In genomic region chr6:28371706-28372451, GRCh38 we compare ENCODE assay signal across 15 cellular contexts. TPM values are rescaled to one million over a fixed set of nuclear protein-coding genes. Genes with fewer than 3 reads are reported as not detected.
A peak's percentile ranks its signal among the peaks of the same experiment; 100 is the strongest.
DNase-seq lines count a peak whose midpoint lies in the region; ATAC-seq, FAIRE-seq and TF ChIP-seq lines count a peak whose summit lies in the region.
"Had no signal": no experiment of that assay in that cellular context is flagged by ENCODE, and none has a peak within 500 bp of the region (broad histone marks: within the 10 kb centered on the region; RNA-seq: fewer than 3 reads in every experiment).

No MANE protein-coding gene starts in this region.

- 85 to 86% (median 85%) methylated on average over 9 of the region's 9 CpGs for WGBS in small intestine, 3 donors

- H3K36me3 ChIP-seq in mucosa of descending colon (ENCODE audit: low read depth) (no peaks in the 10 kb centered on the region), small intestine (ENCODE audit: control insufficient read depth in 2 of 2, insufficient read depth in 2 of 2, low read length in 2 of 2) (no peaks in the 10 kb centered on the region)

- H3K27me3 ChIP-seq in small intestine (ENCODE audit: control insufficient read depth in 2 of 2, insufficient read depth in 2 of 2, low read length in 2 of 2): no peaks in the 10 kb centered on the region
- H3K27me3 ChIP-seq: esophagus muscularis mucosa had no signal

- no peak for TF ChIP-seq CTCF in mucosa of descending colon (IDR thresholded peaks at IDR 0.05)

- H3K4me1 ChIP-seq in mucosa of descending colon (ENCODE audit: low read depth) (no peaks in the 10 kb centered on the region), small intestine (ENCODE audit: control insufficient read depth in 2 of 2, insufficient read depth in 1 of 2, low read depth in 1 of 2, low read length in 1 of 2) (no peaks in the 10 kb centered on the region)
- H3K4me1 ChIP-seq: esophagus muscularis mucosa had no signal

- H3K9me3 ChIP-seq in mucosa of descending colon (no peaks in the 10 kb centered on the region), small intestine (ENCODE audit: control insufficient read depth, low read depth) (no peaks in the 10 kb centered on the region)
- H3K9me3 ChIP-seq: esophagus muscularis mucosa had no signal

- DNase-seq in mucosa of descending colon (no peak), NCI-H345 (lab: John Stamatoyannopoulos, UW) (no peak), COLO829 (ENCODE audit: low spot score) (no peak), EL (no peak), small intestine (no peak)
- DNase-seq: activated CD8-positive, alpha-beta memory T cell treated with anti-CD3 and anti-CD28 coated beads for 24 hours; CD4-positive, CD25-positive, alpha-beta regulatory T cell had no signal

- no peak overlapping the region for H3K27ac ChIP-seq in small intestine (ENCODE audit: low read depth in 1 of 2, low read length in 1 of 2)
- H3K27ac ChIP-seq: esophagus muscularis mucosa, HL-60, RWPE1 had no signal

- intact Hi-C loops in mucosa of descending colon (cut with DNase I, micrococcal nuclease): no loop called here

- no peak for FAIRE-seq in small intestine (lab: Jason Lieb, UNC)

- no peak overlapping the region for H3K4me3 ChIP-seq in mucosa of descending colon
- no peak overlapping the region for H3K4me3 ChIP-seq in small intestine (ENCODE audit: low read depth in 1 of 2, low read length in 2 of 2)
- H3K4me3 ChIP-seq: esophagus muscularis mucosa had no signal

- ATAC-seq in GM18867 (IDR thresholded peaks at IDR 0.05; ENCODE audit: unreplicated experiment) (peak; percentile 66), HG02610 (IDR thresholded peaks at IDR 0.05; ENCODE audit: unreplicated experiment) (peak; percentile 86), HG03558 (IDR thresholded peaks at IDR 0.05; ENCODE audit: extremely low read depth, unreplicated experiment) (peak; percentile 75), mucosa of descending colon (peak; percentile 19)
- ATAC-seq: activated naive CD4-positive, alpha-beta T cell treated with anti-CD3 and anti-CD28 coated beads, Interleukin-2, amount 50 U/mL, for 72 hours; right cardiac atrium had no signal

RNA-seq across cellular contexts. Expression of gene ZKSCAN3, which starts 22.1 kb away (rescaled TPM):
- 10 to 100 TPM in 1 of 3 donors, 1 to 10 TPM in 2; 5.2 to 12.8 (median 6.1) TPM for total RNA-seq in mucosa of descending colon
- 1 to 10 TPM; 1.1 to 2.2 (median 1.5) TPM for polyA plus RNA-seq in small intestine

RNA-seq across cellular contexts. Expression of gene ZSCAN12, which starts 27.7 kb away (rescaled TPM):
- 1 to 10 TPM; 4.3 to 6.9 (median 5.0) TPM for total RNA-seq in mucosa of descending colon
- 1 to 10 TPM; 1.6 to 2.0 (median 2.0) TPM for polyA plus RNA-seq in small intestine

RNA-seq across cellular contexts. Expression of gene ZSCAN31, which starts 35.9 kb away (rescaled TPM):
- 10 to 100 TPM in 1 of 3 donors, 1 to 10 TPM in 2; 6.3 to 20.5 (median 8.7) TPM for total RNA-seq in mucosa of descending colon
- 1 to 10 TPM; 1.3 to 5.1 (median 4.6) TPM for polyA plus RNA-seq in small intestine

Comparison
In these comparisons a context has a peak if more than half of its experiments do, and no peak if none do; other contexts are left out.
1. ATAC-seq: peak in every context shown above with its lines; median percentile 86 in HG02610; 75 in HG03558; 66 in GM18867; 19 in mucosa of descending colon.